ENCODE assay signal across 24 cellular contexts in genomic region chr3:47571391-47572165, GRCh38.
DNase-seq lines count a peak whose midpoint lies in the region; TF ChIP-seq lines count a peak whose summit lies in the region.
"Had no signal": no experiment of that assay in that cellular context is flagged by ENCODE, and none has a peak within 500 bp of the region (broad histone marks: within the 10 kb centered on the region; RNA-seq: fewer than 3 reads in every experiment).

No MANE protein-coding gene starts in this region.

- TF ChIP-seq POLR2A in erythroblast (IDR thresholded peaks at IDR 0.05; ENCODE audit: low read length) = no peak

- no peak overlapping the region for H3K4me3 Mint-ChIP-seq in T-helper 2 cell treated with Interferon-gamma antibody and Interleukin-4, amounts not matched to agents 5 μg/mL and 100 μg/mL, for 36 hours
- H3K4me3 Mint-ChIP-seq: activated CD4-positive, alpha-beta memory T cell treated with anti-CD3 and anti-CD28 coated beads for 36 hours; activated naive CD4-positive, alpha-beta T cell treated with anti-CD3 and anti-CD28 coated beads, Interleukin-2, amount 50 U/mL, for 24 hours; activated T-cell treated with anti-CD3 and anti-CD28 coated beads, Interleukin-2, amount 50 U/mL, for 24 hours; CD4-positive, alpha-beta memory T cell; natural killer cell; stimulated activated memory B cell treated with anti-CD40 and anti-IgM and Interleukin-4, amounts not matched to agents 10 μg/mL and 1 μg/mL and 100 μg/mL, for 72 hours; T-helper 1 cell treated with Interleukin-12 subunit alpha and Interleukin-12 subunit beta and Interleukin-4 antibody, amounts not matched to agents 30 μg/mL and 1 μg/mL, for 36 hours; WTC11 had no signal

- no peaks in the 10 kb centered on the region for H3K36me3 Mint-ChIP-seq in T-helper 2 cell treated with Interferon-gamma antibody and Interleukin-4, amounts not matched to agents 5 μg/mL and 100 μg/mL, for 36 hours (ENCODE audit: low read depth)
- H3K36me3 Mint-ChIP-seq: activated CD4-positive, alpha-beta memory T cell treated with anti-CD3 and anti-CD28 coated beads for 36 hours; activated naive CD4-positive, alpha-beta T cell treated with anti-CD3 and anti-CD28 coated beads, Interleukin-2, amount 50 U/mL, for 24 hours; CD4-positive, alpha-beta memory T cell; natural killer cell; stimulated activated memory B cell treated with anti-CD40 and anti-IgM and Interleukin-4, amounts not matched to agents 10 μg/mL and 1 μg/mL and 100 μg/mL, for 72 hours; WTC11 had no signal

- no peak overlapping the region for H3K27ac Mint-ChIP-seq in T-helper 2 cell treated with Interferon-gamma antibody and Interleukin-4, amounts not matched to agents 5 μg/mL and 100 μg/mL, for 36 hours
- H3K27ac Mint-ChIP-seq: activated CD4-positive, alpha-beta memory T cell treated with anti-CD3 and anti-CD28 coated beads for 36 hours; activated naive CD4-positive, alpha-beta T cell treated with anti-CD3 and anti-CD28 coated beads, Interleukin-2, amount 50 U/mL, for 24 hours; activated T-cell treated with anti-CD3 and anti-CD28 coated beads, Interleukin-2, amount 50 U/mL, for 24 hours; CD4-positive, alpha-beta memory T cell; natural killer cell; stimulated activated memory B cell treated with anti-CD40 and anti-IgM and Interleukin-4, amounts not matched to agents 10 μg/mL and 1 μg/mL and 100 μg/mL, for 72 hours; T-helper 1 cell treated with Interleukin-12 subunit alpha and Interleukin-12 subunit beta and Interleukin-4 antibody, amounts not matched to agents 30 μg/mL and 1 μg/mL, for 36 hours; WTC11 had no signal

- no peaks in the 10 kb centered on the region for H3K9me3 Mint-ChIP-seq in T-helper 2 cell treated with Interferon-gamma antibody and Interleukin-4, amounts not matched to agents 5 μg/mL and 100 μg/mL, for 36 hours
- H3K9me3 Mint-ChIP-seq: activated CD4-positive, alpha-beta memory T cell treated with anti-CD3 and anti-CD28 coated beads for 36 hours; activated naive CD4-positive, alpha-beta T cell treated with anti-CD3 and anti-CD28 coated beads, Interleukin-2, amount 50 U/mL, for 24 hours; activated T-cell treated with anti-CD3 and anti-CD28 coated beads, Interleukin-2, amount 50 U/mL, for 24 hours; natural killer cell; stimulated activated memory B cell treated with anti-CD40 and anti-IgM and Interleukin-4, amounts not matched to agents 10 μg/mL and 1 μg/mL and 100 μg/mL, for 72 hours; T-helper 1 cell treated with Interleukin-12 subunit alpha and Interleukin-12 subunit beta and Interleukin-4 antibody, amounts not matched to agents 30 μg/mL and 1 μg/mL, for 36 hours; WTC11 had no signal

- DNase-seq in Ammon's horn (ENCODE audit: low spot score) (peak; percentile 70), NCI-H524 (lab: John Stamatoyannopoulos, UW) (peak; percentile 37 to 88), ecto neural progenitor cell (ENCODE audit: low spot score) (peak; percentile 66), midbrain (lab: John Stamatoyannopoulos, UW) (peak; percentile 54), foreskin melanocyte (no peak), NCI-H1694 treated with DMSO at 0.1 percent for 48 hours (lab: John Stamatoyannopoulos, UW) (no peak), erythroblast (lab: John Stamatoyannopoulos, UW) (no peak)
- no peak for DNase-seq in T-helper 2 cell treated with Interferon-gamma antibody and Interleukin-4, amounts not matched to agents 5 μg/mL and 100 μg/mL, for 36 hours (ENCODE audit: low spot score)
- DNase-seq: activated CD4-positive, alpha-beta memory T cell treated with anti-CD3 and anti-CD28 coated beads for 36 hours; activated T-cell treated with anti-CD3 and anti-CD28 coated beads, Interleukin-2, amount 50 U/mL, for 24 hours; brain microvascular endothelial cell; CD4-positive, alpha-beta memory T cell; dermis blood vessel endothelial cell; mesendoderm; natural killer cell; NCI-H1436 treated with DMSO at 0.1 percent for 48 hours; NCI-H446 treated with DMSO at 0.1 percent for 48 hours; OCI-M1; SHP77 treated with DMSO at 0.1 percent for 48 hours; tibial artery had no signal

- no peaks in the 10 kb centered on the region for H3K4me1 Mint-ChIP-seq in T-helper 2 cell treated with Interferon-gamma antibody and Interleukin-4, amounts not matched to agents 5 μg/mL and 100 μg/mL, for 36 hours (ENCODE audit: low read depth)
- H3K4me1 Mint-ChIP-seq: activated naive CD4-positive, alpha-beta T cell treated with anti-CD3 and anti-CD28 coated beads, Interleukin-2, amount 50 U/mL, for 24 hours; CD4-positive, alpha-beta memory T cell; natural killer cell; WTC11 had no signal

- peaks cover 27% of the 10 kb centered on the region for H3K27me3 Mint-ChIP-seq in T-helper 2 cell treated with Interferon-gamma antibody and Interleukin-4, amounts not matched to agents 5 μg/mL and 100 μg/mL, for 36 hours (ENCODE audit: low read depth)

Comparison
In these comparisons a context has a peak if more than half of its experiments do, and no peak if none do; other contexts are left out.
1. DNase-seq: peak in Ammon's horn (single experiment), NCI-H524 (2 of 2), ecto neural progenitor cell (single experiment) and midbrain (single experiment); none in T-helper 2 cell treated with Interferon-gamma antibody and Interleukin-4, amounts not matched to agents 5 μg/mL and 100 μg/mL, for 36 hours (single experiment), foreskin melanocyte (single experiment), NCI-H1694 treated with DMSO at 0.1 percent for 48 hours (single experiment) and erythroblast (0 of 2).